ENCODE assay signal across 25 cellular contexts in the genomic region with DNA sequence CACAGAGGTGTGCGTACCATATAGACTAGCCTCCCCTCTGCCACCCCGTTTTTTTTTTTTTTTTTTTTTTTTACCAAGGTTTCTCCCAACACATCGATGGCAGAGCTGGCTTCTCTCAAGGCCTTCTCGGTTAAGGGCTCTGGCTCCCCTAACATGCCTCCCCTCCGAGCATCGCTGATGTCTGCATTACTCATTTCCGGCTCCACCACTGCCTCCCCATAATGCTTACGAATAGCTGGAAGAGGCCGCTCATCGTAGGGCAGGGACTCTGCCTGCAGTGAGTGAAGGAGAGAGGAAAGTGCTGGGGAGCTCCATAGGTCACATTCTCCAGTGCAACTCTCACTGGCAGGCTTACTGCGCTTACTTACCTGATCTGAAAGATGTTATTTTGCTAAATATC.
"Had no signal": no experiment of that assay in that cellular context is flagged by ENCODE, and none has a peak within 500 bp of the region (broad histone marks: within the 10 kb centered on the region; RNA-seq: fewer than 3 reads in every experiment).

No MANE protein-coding gene starts in this region.

- H3K4me1 ChIP-seq: esophagus muscularis mucosa, gastrocnemius medialis, pancreas, psoas muscle, stomach, suprapubic skin, tibial nerve had no signal

- H3K4me3 ChIP-seq: dorsolateral prefrontal cortex, esophagus muscularis mucosa, gastrocnemius medialis, pancreas, psoas muscle, stomach, suprapubic skin, tibial nerve had no signal

- H3K9me3 ChIP-seq: gastrocnemius medialis, neutrophil, pancreas had no signal

- DNase-seq: activated CD4-positive, alpha-beta memory T cell treated with anti-CD3 and anti-CD28 coated beads for 36 hours; activated CD4-positive, alpha-beta T cell treated with anti-CD3 and anti-CD28 coated beads for 48 hours; activated naive CD4-positive, alpha-beta T cell treated with anti-CD3 and anti-CD28 coated beads, Interleukin-2, amount 50 U/mL, for 16 hours; activated naive CD8-positive, alpha-beta T cell treated with anti-CD3 and anti-CD28 coated beads, Interleukin-2, amount 50 U/mL, for 24 hours; activated T-cell treated with anti-CD3 and anti-CD28 coated beads, Interleukin-2, amount 50 U/mL, for 48 hours; central memory CD4-positive, alpha-beta T cell; dorsolateral prefrontal cortex; gastrocnemius medialis; head of caudate nucleus; hypothalamus; left cardiac atrium; psoas muscle; right cardiac atrium; stimulated activated CD4-positive, alpha-beta T cell treated with anti-CD3 and anti-CD28 coated beads, Interleukin-1b, Interleukin-23, amount 100 ng/mL, for 48 hours; stomach; T-helper 9 cell had no signal

- H3K27me3 ChIP-seq: dorsolateral prefrontal cortex, esophagus muscularis mucosa, gastrocnemius medialis, neutrophil, pancreas, stomach, suprapubic skin, tibial nerve had no signal

- H3K27ac ChIP-seq: dorsolateral prefrontal cortex, esophagus muscularis mucosa, gastrocnemius medialis, neutrophil, pancreas, psoas muscle, stomach, suprapubic skin, tibial nerve had no signal

- FAIRE-seq: colon, islet of Langerhans, pancreas, urothelium cell line had no signal

- ATAC-seq: activated naive CD8-positive, alpha-beta T cell treated with anti-CD3 and anti-CD28 coated beads, Interleukin-2, amount 50 U/mL, for 24 hours; gastrocnemius medialis; left cardiac atrium; natural killer cell treated with Interleukin-12 subunit alpha and Interleukin-12 subunit beta and Interleukin-15 and Interleukin-18, amount 100 ng/mL, for 72 hours; pancreas; psoas muscle; right cardiac atrium had no signal
